In the genomic region with DNA sequence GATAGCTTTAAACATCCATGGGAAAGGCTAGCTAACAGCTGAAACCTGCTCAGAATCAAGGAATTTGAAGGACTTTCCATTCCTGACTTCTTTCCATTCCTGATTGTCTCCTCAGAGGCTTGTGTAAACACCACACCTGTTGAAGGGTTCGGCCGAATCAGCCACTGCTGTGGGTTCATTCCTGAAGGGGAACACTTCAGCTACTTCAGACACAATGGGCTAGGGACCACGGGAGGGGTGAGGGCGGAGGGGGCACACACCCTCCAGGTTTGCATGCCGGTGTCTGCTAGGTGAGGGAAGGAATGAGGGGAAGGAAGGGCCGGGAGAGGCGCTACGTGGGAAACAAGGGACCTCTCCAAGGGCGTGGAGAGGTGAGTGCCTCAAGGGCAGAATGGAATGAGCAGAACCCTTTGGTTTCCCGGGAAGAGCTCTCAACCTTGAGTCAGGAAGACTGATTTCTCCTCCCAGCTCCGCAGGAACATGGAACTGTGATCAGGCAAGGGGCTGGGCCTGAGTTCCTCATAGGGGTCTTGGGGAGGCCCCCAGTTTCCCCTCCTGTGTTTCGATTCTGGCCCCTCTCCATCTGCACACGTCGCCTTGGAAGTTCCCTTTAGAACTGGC, we compare ENCODE assay signal across 13 cellular contexts. TPM values are rescaled to one million over a fixed set of nuclear protein-coding genes. Genes with fewer than 3 reads are reported as not detected.
DNase-seq lines count a peak whose midpoint lies in the region; ATAC-seq, FAIRE-seq and TF ChIP-seq lines count a peak whose summit lies in the region.
"Had no signal": no experiment of that assay in that cellular context is flagged by ENCODE, and none has a peak within 500 bp of the region (broad histone marks: within the 10 kb centered on the region; RNA-seq: fewer than 3 reads in every experiment).

No MANE protein-coding gene starts in this region.

- peaks cover 11% of the 10 kb centered on the region; the same call in 1 of the 2 replicates for H3K23me2 ChIP-seq in H1 (ENCODE audit: low read depth, low read length)

- no peak overlapping the region for H3K4me3 ChIP-seq in HepG2 (replicated peaks in 1 of 3; ENCODE audit: insufficient read depth in 1 of 3, low read depth in 2 of 3, low read length in 3 of 3)
- no peak overlapping the region for H3K4me3 ChIP-seq in right lobe of liver
- no peak overlapping the region for H3K4me3 ChIP-seq in H1 (ENCODE audit: extremely low read depth in 1 of 4, insufficient read depth in 2 of 4, low read depth in 3 of 4, low read length in 4 of 4)
- peak overlapping the region; percentile 79 for H3K4me3 ChIP-seq in mucosa of stomach (ENCODE audit: low read length)

- H4K91ac ChIP-seq in H1 (replicated peaks; ENCODE audit: insufficient read length, low read length): no peak overlapping the region

- H4K5ac ChIP-seq in H1 (ENCODE audit: insufficient read length, low read depth, low read length): no peak overlapping the region

- CTCF ChIA-PET in HepG2 (lab: Yijun Ruan, JAX; ENCODE audit: low intra/inter-chr PET ratio, low total read pairs): no interaction called here
- CTCF ChIA-PET in H1 (lab: Charles Lee; ENCODE audit: partially characterized antibody): interaction anchor here (0.6 to 3.6 kb wide), 13 partner anchors 15 to 322 kb away, joined by 3 to 14 read pairs (median 4); no protein-coding TSS in a partner anchor
- CTCF ChIA-PET in activated CD4-positive, alpha-beta T cell treated with anti-CD3 and anti-CD28 coated beads for 36 hours (lab: Charles Lee): interaction anchor here (0.7 kb wide), 1 partner anchor 153 kb away, joined by 3 read pairs; no protein-coding TSS in a partner anchor

- H3K36me3 ChIP-seq in HepG2 (replicated peaks in 1 of 2; ENCODE audit: control insufficient read depth in 1 of 2, insufficient read depth in 2 of 2, low read length in 2 of 2) (no peaks in the 10 kb centered on the region), right lobe of liver (no peaks in the 10 kb centered on the region), H1 (ENCODE audit: control insufficient read depth in 2 of 4, insufficient read depth in 4 of 4, low read length in 3 of 4) (no peaks in the 10 kb centered on the region), mucosa of stomach (ENCODE audit: control insufficient read depth, insufficient read depth, low read length) (no peaks in the 10 kb centered on the region)

- H4K20me1 ChIP-seq in HepG2 (ENCODE audit: insufficient read depth, low read length) (no peaks in the 10 kb centered on the region), H1 (replicated peaks in 1 of 2; ENCODE audit: control insufficient read depth in 1 of 2, insufficient read depth in 2 of 2, low read length in 2 of 2) (no peaks in the 10 kb centered on the region)

- H2BK15ac ChIP-seq in H1 (ENCODE audit: low read length): no peak overlapping the region

- TF ChIP-seq CTCF in HepG2 (CRISPR knock-in tag; IDR thresholded peaks at IDR 0.05): no peak
- TF ChIP-seq CTCF in right lobe of liver (IDR thresholded peaks at IDR 0.05): no peak
- TF ChIP-seq CTCF in H1 (IDR thresholded peaks at IDR 0.05; ENCODE audit: control extremely low read depth in 1 of 3, insufficient read depth in 1 of 3, low read depth in 1 of 3, low read length in 3 of 3): no peak

- H2BK20ac ChIP-seq in H1 (ENCODE audit: low read length): no peak overlapping the region

- no peaks in the 10 kb centered on the region for H3K79me1 ChIP-seq in H1 (ENCODE audit: low read depth, low read length)

- H3K9ac ChIP-seq in HepG2 (ENCODE audit: insufficient read depth, low read depth, low read length): no peak overlapping the region
- H3K9ac ChIP-seq in H1 (replicated peaks in 1 of 4; ENCODE audit: extremely low read depth in 1 of 4, low read depth in 3 of 4, low read length in 3 of 4): no peak overlapping the region
- peak overlapping the region; percentile 92 for H3K9ac ChIP-seq in mucosa of stomach (ENCODE audit: low read length)

- no peak overlapping the region for H3K56ac ChIP-seq in H1 (replicated peaks; ENCODE audit: insufficient read length, low read depth, low read length)

- no TSS peak for BruUV-seq in HepG2 (replicated peaks; lab: Mats Ljungman, UMichigan)

- 0 out of 2 replicates have a peak overlapping the region, but pooled peaks have one; percentile 88 for H2BK12ac ChIP-seq in H1 (ENCODE audit: low read depth, low read length)

- H3K9me3 Mint-ChIP-seq in activated CD4-positive, alpha-beta T cell treated with anti-CD3 and anti-CD28 coated beads for 36 hours (ENCODE audit: low read depth): no peaks in the 10 kb centered on the region
- H3K9me3 Mint-ChIP-seq: activated naive CD8-positive, alpha-beta T cell treated with anti-CD3 and anti-CD28 coated beads, Interleukin-2, amount 50 U/mL, for 24 hours; effector memory CD8-positive, alpha-beta T cell; T-helper 1 cell treated with Interleukin-12 subunit alpha and Interleukin-12 subunit beta and Interleukin-4 antibody, amounts not matched to agents 30 μg/mL and 1 μg/mL, for 36 hours had no signal

- H3K18ac ChIP-seq in H1 (ENCODE audit: extremely low read depth, low read length): no peak overlapping the region

- no peak overlapping the region for H2AFZ ChIP-seq in HepG2 (ENCODE audit: low read length)
- no peak overlapping the region for H2AFZ ChIP-seq in H1 (ENCODE audit: low read length)

- H3K27me3 ChIP-seq in HepG2 (ENCODE audit: control insufficient read depth in 1 of 2, insufficient read depth in 2 of 2, low read length in 2 of 2) (peaks cover 6 to 51% of the 10 kb centered on the region in 2 experiments; a peak in 4 of 5 replicates), right lobe of liver (no peaks in the 10 kb centered on the region), H1 (replicated peaks in 1 of 4; ENCODE audit: control insufficient read depth in 3 of 4, extremely low read depth in 1 of 4, insufficient read depth in 3 of 4, low read length in 3 of 4) (peaks cover 0 to 36% (median 23%) of the 10 kb centered on the region in 4 experiments; a peak in 6 of 7 replicates), mucosa of stomach (ENCODE audit: control insufficient read depth, insufficient read depth, low read length) (peaks cover 7% of the 10 kb centered on the region)

- no peak overlapping the region for H4K8ac ChIP-seq in H1 (ENCODE audit: extremely low read depth, insufficient read depth, low read length)

- peaks cover 31% of the 10 kb centered on the region for H3K27me3 Mint-ChIP-seq in activated CD4-positive, alpha-beta T cell treated with anti-CD3 and anti-CD28 coated beads for 36 hours

- no peak for DNase-seq in HepG2 (ENCODE audit: low spot score)
- DNase-seq in right lobe of liver: no peak
- no peak for DNase-seq in H1 (ENCODE audit: low read depth in 1 of 2, low spot score in 2 of 2)
- DNase-seq in activated CD4-positive, alpha-beta T cell treated with anti-CD3 and anti-CD28 coated beads for 36 hours: no peak
- no peak for DNase-seq in ureter (ENCODE audit: low spot score)
- DNase-seq in NCI-H2081 (lab: John Stamatoyannopoulos, UW): no peak
- DNase-seq: activated naive CD8-positive, alpha-beta T cell treated with anti-CD3 and anti-CD28 coated beads, Interleukin-2, amount 50 U/mL, for 24 hours; effector memory CD8-positive, alpha-beta T cell; nephron progenitor cell; stimulated activated CD4-positive, alpha-beta T cell treated with anti-CD3 and anti-CD28 coated beads, Interleukin-15, amount 100 ng/mL, for 24 hours had no signal

- H3K4me2 ChIP-seq in HepG2 (ENCODE audit: low read depth, low read length) (no peak overlapping the region), H1 (ENCODE audit: insufficient read depth in 1 of 2, low read depth in 2 of 2, low read length in 2 of 2) (peak overlapping the region in 1 of 2 experiments; percentile 100; a peak in 2 of 4 replicates)

- H3K36me3 Mint-ChIP-seq in activated CD4-positive, alpha-beta T cell treated with anti-CD3 and anti-CD28 coated beads for 36 hours (ENCODE audit: low read depth): no peaks in the 10 kb centered on the region

- H2AK5ac ChIP-seq in H1 (ENCODE audit: low read depth, low read length): no peak overlapping the region

- H3K4me1 Mint-ChIP-seq in activated CD4-positive, alpha-beta T cell treated with anti-CD3 and anti-CD28 coated beads for 36 hours: peaks cover 17% of the 10 kb centered on the region

- no peak overlapping the region for H3K4ac ChIP-seq in H1 (replicated peaks; ENCODE audit: insufficient read length, low read depth, low read length)

- no peak overlapping the region for H3K27ac Mint-ChIP-seq in activated CD4-positive, alpha-beta T cell treated with anti-CD3 and anti-CD28 coated beads for 36 hours
- H3K27ac Mint-ChIP-seq: activated naive CD8-positive, alpha-beta T cell treated with anti-CD3 and anti-CD28 coated beads, Interleukin-2, amount 50 U/mL, for 24 hours; effector memory CD8-positive, alpha-beta T cell; nephron progenitor cell; T-helper 1 cell treated with Interleukin-12 subunit alpha and Interleukin-12 subunit beta and Interleukin-4 antibody, amounts not matched to agents 30 μg/mL and 1 μg/mL, for 36 hours had no signal

- in situ Hi-C loops in HepG2 (cut with HindIII; ENCODE audit: extremely low pct_ligation_motif_present, low pct_unique_long_range_greater_than_20kb): no loop called here

- H2BK120ac ChIP-seq in H1 (replicated peaks; ENCODE audit: low read depth, low read length): no peak overlapping the region

- H3K4me1 ChIP-seq in HepG2 (ENCODE audit: insufficient read depth, low read length): peaks cover 19% of the 10 kb centered on the region; the same call in 1 of the 2 replicates
- peaks cover 0 to 6% (median 0%) of the 10 kb centered on the region in 4 donors for H3K4me1 ChIP-seq in right lobe of liver
- peaks cover 6 to 13% (median 9%) of the 10 kb centered on the region in 4 experiments; a peak in 5 of 7 replicates for H3K4me1 ChIP-seq in H1 (replicated peaks in 1 of 4; ENCODE audit: control insufficient read depth in 3 of 4, insufficient read depth in 4 of 4, low read length in 3 of 4)
- peaks cover 14% of the 10 kb centered on the region for H3K4me1 ChIP-seq in mucosa of stomach (ENCODE audit: control insufficient read depth, insufficient read depth, low read length)

- no peak overlapping the region for H2BK5ac ChIP-seq in H1 (ENCODE audit: low read depth, low read length)

- POLR2A ChIA-PET in HepG2 (lab: Yijun Ruan, JAX): no interaction called here
- POLR2A ChIA-PET in H1 (lab: Charles Lee; ENCODE audit: partially characterized antibody): interaction anchor here (0.6 to 1.6 kb wide), 4 partner anchors 14 to 27 kb away, joined by 3 read pairs; no protein-coding TSS in a partner anchor
- POLR2A ChIA-PET in activated CD4-positive, alpha-beta T cell treated with anti-CD3 and anti-CD28 coated beads for 36 hours (lab: Charles Lee): no interaction called here

- no peaks in the 10 kb centered on the region for H3K79me2 ChIP-seq in HepG2 (ENCODE audit: insufficient read depth, low read length)
- no peaks in the 10 kb centered on the region for H3K79me2 ChIP-seq in H1 (ENCODE audit: control insufficient read depth in 1 of 2, insufficient read depth in 2 of 2, low read length in 2 of 2)

- FAIRE-seq in HepG2 (lab: Jason Lieb, UNC): no peak
- no peak for FAIRE-seq in H1 (lab: Jason Lieb, UNC)

- no peak overlapping the region for H3K23ac ChIP-seq in H1 (ENCODE audit: insufficient read length)

- H3K4me3 Mint-ChIP-seq in activated CD4-positive, alpha-beta T cell treated with anti-CD3 and anti-CD28 coated beads for 36 hours: no peak overlapping the region
- H3K4me3 Mint-ChIP-seq: activated naive CD8-positive, alpha-beta T cell treated with anti-CD3 and anti-CD28 coated beads, Interleukin-2, amount 50 U/mL, for 24 hours; T-helper 1 cell treated with Interleukin-12 subunit alpha and Interleukin-12 subunit beta and Interleukin-4 antibody, amounts not matched to agents 30 μg/mL and 1 μg/mL, for 36 hours had no signal

- WGBS in HepG2 (ENCODE audit: low lambda C conversion rate): 32% methylated on average over 11 of the region's 14 CpGs
- WGBS in right lobe of liver (ENCODE audit: insufficient coverage, low coverage, low lambda C conversion rate, missing lambda C conversion rate): 46% methylated on average over 6 of the region's 14 CpGs
- 72% methylated on average over 14 of the region's 14 CpGs; no CpG with 5 or more reads in 1 of the 2 experiments for WGBS in H1 (ENCODE audit: extremely low coverage in 1 of 2, insufficient coverage in 1 of 2, insufficient read length in 1 of 2, insufficient replicate concordance in 2 of 2, low coverage in 1 of 2, low lambda C conversion rate in 2 of 2, missing lambda C conversion rate in 1 of 2), 2 experiments

- H3K9me3 ChIP-seq in HepG2 (ENCODE audit: low read length) (no peaks in the 10 kb centered on the region), right lobe of liver (no peaks in the 10 kb centered on the region), H1 (ENCODE audit: insufficient read depth in 2 of 2, low read depth in 1 of 2, low read length in 1 of 2) (no peaks in the 10 kb centered on the region), mucosa of stomach (ENCODE audit: control insufficient read depth, low read length) (no peaks in the 10 kb centered on the region)

- intact Hi-C loops in HepG2 (cut with micrococcal nuclease; ENCODE audit: unreplicated experiment) (loop anchor here (5.0 kb wide), 2 partner anchors 55 to 1675 kb away; no protein-coding TSS in a partner anchor), right lobe of liver (cut with DNase I) (no loop called here)
- intact Hi-C loops in activated CD4-positive, alpha-beta T cell treated with anti-CD3 and anti-CD28 coated beads for 36 hours (cut with DNase I, micrococcal nuclease): loop anchor here in 1 of 2 experiments (10.0 kb wide), 1 partner anchor 388 kb away; no protein-coding TSS in a partner anchor

- TF ChIP-seq POLR2A in HepG2 (IDR thresholded peaks at IDR 0.05; ENCODE audit: insufficient read depth in 1 of 2, low read depth in 2 of 2, low read length in 2 of 2) (no peak), right lobe of liver (IDR thresholded peaks at IDR 0.05) (no peak), H1 (IDR thresholded peaks at IDR 0.05; ENCODE audit: control extremely low read depth in 1 of 2, low read depth in 2 of 2, low read length in 2 of 2) (no peak)

- ATAC-seq in HepG2 (no peak), right lobe of liver (no peak), GM21360 (IDR thresholded peaks at IDR 0.05; ENCODE audit: unreplicated experiment) (no peak)
- ATAC-seq in activated CD4-positive, alpha-beta T cell treated with anti-CD3 and anti-CD28 coated beads for 36 hours: no peak
- ATAC-seq: activated naive CD8-positive, alpha-beta T cell treated with anti-CD3 and anti-CD28 coated beads, Interleukin-2, amount 50 U/mL, for 24 hours; effector memory CD8-positive, alpha-beta T cell had no signal

- H3K27ac ChIP-seq in HepG2 (ENCODE audit: extremely low read length, insufficient read depth, low read length): no peak overlapping the region
- H3K27ac ChIP-seq in right lobe of liver: no peak overlapping the region
- no peak overlapping the region for H3K27ac ChIP-seq in H1 (ENCODE audit: low read depth, low read length)

- TF ChIP-seq EP300 in HepG2 (IDR thresholded peaks at IDR 0.05; ENCODE audit: low read depth in 2 of 2, low read length in 2 of 2) (no peak), HepG2 (CRISPR knock-in tag; IDR thresholded peaks at IDR 0.05; ENCODE audit: borderline replicate concordance) (no peak), H1 (IDR thresholded peaks at IDR 0.05; ENCODE audit: borderline replicate concordance in 1 of 2, low read depth in 2 of 2, low read length in 2 of 2) (no peak)

- H3K14ac ChIP-seq in H1 (ENCODE audit: insufficient read length): no peak overlapping the region

- no peak for TF ChIP-seq RAD21 in HepG2 (CRISPR knock-in tag; IDR thresholded peaks at IDR 0.05)
- no peak for TF ChIP-seq RAD21 in H1 (IDR thresholded peaks at IDR 0.05 in 1 of 2, conservative IDR thresholded peaks at IDR 0.05 in 1 of 2; ENCODE audit: low read depth in 2 of 2, low read length in 2 of 2)

RNA-seq across cellular contexts. Expression of a gene that starts 1.4 kb away (rescaled TPM):
- total RNA-seq in HepG2 (2016; rRNA removed; fragmentation: Illumina TruSeq; extraction: Trizol) (0.24 and 0.27 TPM in 2 replicates), right lobe of liver (under 1 TPM; 0.35 to 0.80 (median 0.44) TPM), ureter (26.2 TPM)
- 0.18 TPM in 1 of 2 replicates, not detected in the other for total RNA-seq in HepG2 (2016; cell fraction: cytosol; rRNA removed; fragmentation: Illumina TruSeq; extraction: Trizol; ENCODE audit: low read depth)
- 0.18 and 0.80 TPM in 2 replicates for total RNA-seq in HepG2 (2016; cell fraction: insoluble cytoplasmic fraction; rRNA removed; fragmentation: Illumina TruSeq; extraction: Trizol)
- total RNA-seq in HepG2 (2016; cell fraction: membrane; rRNA removed; fragmentation: Illumina TruSeq; extraction: Trizol): 0.06 and 0.07 TPM in 2 replicates
- 0.63 and 1.0 TPM in 2 replicates for total RNA-seq in HepG2 (2016; cell fraction: nucleus; rRNA removed; fragmentation: Illumina TruSeq; extraction: Trizol)
- polyA plus RNA-seq in HepG2 (2011; rRNA removed) (3.0 and 3.3 TPM in 2 replicates), H1 (2011; rRNA removed) (1.3 and 1.4 TPM in 2 replicates)
- 3.3 TPM in 2 replicates for polyA plus RNA-seq in HepG2 (2011; cell fraction: cytosol; rRNA removed)
- 1.1 and 1.2 TPM in 2 replicates for polyA plus RNA-seq in HepG2 (2011; cell fraction: nucleus; rRNA removed)
- polyA plus RNA-seq in HepG2 (2012): 0.38 and 0.91 TPM in 2 replicates
- 0.05 and 0.16 TPM in 2 replicates for polyA plus RNA-seq in HepG2 (2016; cell fraction: cytosol; fragmentation: Illumina TruSeq; extraction: Trizol; ENCODE audit: low read depth)
- polyA plus RNA-seq in HepG2 (2016; cell fraction: insoluble cytoplasmic fraction; fragmentation: Illumina TruSeq; extraction: Trizol; ENCODE audit: low read depth): 0.49 and 0.73 TPM in 2 replicates
- 0.24 and 0.27 TPM in 2 replicates for polyA plus RNA-seq in HepG2 (2016; cell fraction: membrane; fragmentation: Illumina TruSeq; extraction: Trizol; ENCODE audit: low read depth)
- polyA plus RNA-seq in HepG2 (2016; cell fraction: nucleus; fragmentation: Illumina TruSeq; extraction: Trizol; ENCODE audit: insufficient read depth, low read depth): 1.00 and 1.3 TPM in 2 replicates
- polyA minus RNA-seq in HepG2 (2011; rRNA and poly(A)+ RNA removed; ENCODE audit: low replicate concordance): 20.8 and 1,453 TPM in 2 replicates
- 2.6 and 2.8 TPM in 2 replicates for polyA minus RNA-seq in HepG2 (2011; cell fraction: cytosol; rRNA and poly(A)+ RNA removed)
- polyA minus RNA-seq in HepG2 (2011; cell fraction: nucleus; rRNA and poly(A)+ RNA removed): 1.1 and 1.4 TPM in 2 replicates
- total RNA-seq in H1 (2021; fragmentation: NEBNext Ultra II Directional; extraction: Animal tissue kit (Norgen Biotek cat#: 25700)): 1.0 and 1.5 TPM in 2 replicates
- polyA plus RNA-seq in H1 (2011; cell fraction: cytosol; rRNA removed): 1.3 TPM
- 1.6 TPM for polyA plus RNA-seq in H1 (2011; cell fraction: nucleus; rRNA removed)
- polyA plus RNA-seq in H1 (2012, experiment 1 of 2): 0.40 to 1.1 TPM (median 0.60 TPM) in 4 replicates
- polyA plus RNA-seq in H1 (2012, experiment 2 of 2): 0.51 TPM
- 0.53 TPM for polyA plus RNA-seq in H1 (2013, experiment 1 of 2)
- polyA plus RNA-seq in H1 (2013, experiment 2 of 2): 0.44 TPM
- polyA minus RNA-seq in H1 (2011; rRNA and poly(A)+ RNA removed): 4.6 and 4.8 TPM in 2 replicates
- polyA minus RNA-seq in H1 (2011; cell fraction: cytosol; rRNA and poly(A)+ RNA removed): 1.3 TPM
- polyA minus RNA-seq in H1 (2011; cell fraction: nucleus; rRNA and poly(A)+ RNA removed): 1.5 TPM
- total RNA-seq in activated CD4-positive, alpha-beta T cell treated with anti-CD3 and anti-CD28 coated beads for 36 hours: under 1 TPM; 0.14 to 0.35 TPM

RNA-seq across cellular contexts. Expression of a gene that starts 59.2 kb away (rescaled TPM):
- total RNA-seq in HepG2 (2016; rRNA removed; fragmentation: Illumina TruSeq; extraction: Trizol) (not detected in 2 replicates), right lobe of liver (not detected), ureter (0.47 TPM)
- total RNA-seq in HepG2 (2016; cell fraction: cytosol; rRNA removed; fragmentation: Illumina TruSeq; extraction: Trizol; ENCODE audit: low read depth): not detected in 2 replicates
- not detected in 2 replicates for total RNA-seq in HepG2 (2016; cell fraction: insoluble cytoplasmic fraction; rRNA removed; fragmentation: Illumina TruSeq; extraction: Trizol)
- not detected in 2 replicates for total RNA-seq in HepG2 (2016; cell fraction: membrane; rRNA removed; fragmentation: Illumina TruSeq; extraction: Trizol)
- total RNA-seq in HepG2 (2016; cell fraction: nucleus; rRNA removed; fragmentation: Illumina TruSeq; extraction: Trizol): not detected in 2 replicates
- polyA plus RNA-seq in HepG2 (2011; rRNA removed) (not detected in 2 replicates), H1 (2011; rRNA removed) (0.45 and 0.60 TPM in 2 replicates)
- 0.12 TPM in 1 of 2 replicates, not detected in the other for polyA plus RNA-seq in HepG2 (2011; cell fraction: cytosol; rRNA removed)
- polyA plus RNA-seq in HepG2 (2011; cell fraction: nucleus; rRNA removed): not detected in 2 replicates
- polyA plus RNA-seq in HepG2 (2012): 0.31 and 0.55 TPM in 2 replicates
- not detected in 2 replicates for polyA plus RNA-seq in HepG2 (2016; cell fraction: cytosol; fragmentation: Illumina TruSeq; extraction: Trizol; ENCODE audit: low read depth)
- polyA plus RNA-seq in HepG2 (2016; cell fraction: insoluble cytoplasmic fraction; fragmentation: Illumina TruSeq; extraction: Trizol; ENCODE audit: low read depth): not detected in 2 replicates
- not detected in 2 replicates for polyA plus RNA-seq in HepG2 (2016; cell fraction: membrane; fragmentation: Illumina TruSeq; extraction: Trizol; ENCODE audit: low read depth)
- polyA plus RNA-seq in HepG2 (2016; cell fraction: nucleus; fragmentation: Illumina TruSeq; extraction: Trizol; ENCODE audit: insufficient read depth, low read depth): not detected in 2 replicates
- polyA minus RNA-seq in HepG2 (2011; rRNA and poly(A)+ RNA removed; ENCODE audit: low replicate concordance): not detected in 2 replicates
- polyA minus RNA-seq in HepG2 (2011; cell fraction: cytosol; rRNA and poly(A)+ RNA removed): not detected in 2 replicates
- polyA minus RNA-seq in HepG2 (2011; cell fraction: nucleus; rRNA and poly(A)+ RNA removed): not detected in 2 replicates
- not detected in 2 replicates for total RNA-seq in H1 (2021; fragmentation: NEBNext Ultra II Directional; extraction: Animal tissue kit (Norgen Biotek cat#: 25700))
- 0.10 TPM for polyA plus RNA-seq in H1 (2011; cell fraction: cytosol; rRNA removed)
- 0.47 TPM for polyA plus RNA-seq in H1 (2011; cell fraction: nucleus; rRNA removed)
- polyA plus RNA-seq in H1 (2012, experiment 1 of 2): 0.41 TPM in 1 of 4 replicates, not detected in the others
- not detected for polyA plus RNA-seq in H1 (2012, experiment 2 of 2)
- not detected for polyA plus RNA-seq in H1 (2013, experiment 1 of 2)
- polyA plus RNA-seq in H1 (2013, experiment 2 of 2): not detected
- 0.83 and 2.2 TPM in 2 replicates for polyA minus RNA-seq in H1 (2011; rRNA and poly(A)+ RNA removed)
- not detected for polyA minus RNA-seq in H1 (2011; cell fraction: cytosol; rRNA and poly(A)+ RNA removed)
- not detected for polyA minus RNA-seq in H1 (2011; cell fraction: nucleus; rRNA and poly(A)+ RNA removed)
- not detected for total RNA-seq in activated CD4-positive, alpha-beta T cell treated with anti-CD3 and anti-CD28 coated beads for 36 hours

Comparison
In these comparisons a context has a peak if more than half of its experiments do, and no peak if none do; other contexts are left out.
1. RNA of a gene that starts 1.4 kb away (total RNA-seq): 26.2 TPM in ureter (single experiment); 1.0 to 1.5 TPM in H1, 0.35 to 0.80 TPM in right lobe of liver, 0.14 to 0.35 TPM in activated CD4-positive, alpha-beta T cell treated with anti-CD3 and anti-CD28 coated beads for 36 hours and 0.06 to 1.0 TPM in HepG2; every median in the first group is over 10 times any median in the second.